20 cellular contexts compared by ENCODE assay signal in genomic region chr2:121506621-121507020, GRCh38. TPM values are rescaled to one million over a fixed set of nuclear protein-coding genes. Genes with fewer than 3 reads are reported as not detected.
"Had no signal": no experiment of that assay in that cellular context is flagged by ENCODE, and none has a peak within 500 bp of the region (broad histone marks: within the 10 kb centered on the region; RNA-seq: fewer than 3 reads in every experiment).

No MANE protein-coding gene starts in this region.

- H3K9me3 ChIP-seq: esophagus squamous epithelium, neutrophil, right lobe of liver, SK-N-SH, suprapubic skin, upper lobe of left lung had no signal

- H3K9ac ChIP-seq: SK-N-SH had no signal

- H3K9me3 Mint-ChIP-seq: activated naive CD8-positive, alpha-beta T cell treated with anti-CD3 and anti-CD28 coated beads, Interleukin-2, amount 10 ng/mL, durations not matched to agents 7 days and 5 days; activated T-cell treated with anti-CD3 and anti-CD28 coated beads, Interleukin-2, amount 50 U/mL, for 24 hours had no signal

- H3K4me1 ChIP-seq: right lobe of liver, upper lobe of left lung had no signal

- H3K4me2 ChIP-seq: SK-N-SH had no signal

- ATAC-seq: activated CD8-positive, alpha-beta memory T cell treated with anti-CD3 and anti-CD28 coated beads, Interleukin-2, amount 10 ng/mL, durations not matched to agents 7 days and 5 days; right lobe of liver had no signal

- H3K27me3 Mint-ChIP-seq: activated CD8-positive, alpha-beta memory T cell treated with anti-CD3 and anti-CD28 coated beads, Interleukin-2, amount 10 ng/mL, durations not matched to agents 7 days and 5 days; activated naive CD8-positive, alpha-beta T cell treated with anti-CD3 and anti-CD28 coated beads, Interleukin-2, amount 10 ng/mL, durations not matched to agents 7 days and 5 days; activated T-cell treated with anti-CD3 and anti-CD28 coated beads, Interleukin-2, amount 50 U/mL, for 24 hours had no signal

- H3K4me3 ChIP-seq: dorsolateral prefrontal cortex, esophagus squamous epithelium, right lobe of liver, suprapubic skin, upper lobe of left lung had no signal

- H3K4me3 Mint-ChIP-seq: activated CD8-positive, alpha-beta memory T cell treated with anti-CD3 and anti-CD28 coated beads, Interleukin-2, amount 10 ng/mL, durations not matched to agents 7 days and 5 days; activated naive CD8-positive, alpha-beta T cell treated with anti-CD3 and anti-CD28 coated beads, Interleukin-2, amount 10 ng/mL, durations not matched to agents 7 days and 5 days; activated T-cell treated with anti-CD3 and anti-CD28 coated beads, Interleukin-2, amount 50 U/mL, for 24 hours had no signal

- H3K27me3 ChIP-seq: dorsolateral prefrontal cortex, esophagus squamous epithelium, neutrophil, right lobe of liver, suprapubic skin, upper lobe of left lung had no signal

- H3K27ac ChIP-seq: neutrophil, right lobe of liver, suprapubic skin, upper lobe of left lung had no signal

- H3K27ac Mint-ChIP-seq: activated CD8-positive, alpha-beta memory T cell treated with anti-CD3 and anti-CD28 coated beads, Interleukin-2, amount 10 ng/mL, durations not matched to agents 7 days and 5 days; activated naive CD8-positive, alpha-beta T cell treated with anti-CD3 and anti-CD28 coated beads, Interleukin-2, amount 10 ng/mL, durations not matched to agents 7 days and 5 days; activated T-cell treated with anti-CD3 and anti-CD28 coated beads, Interleukin-2, amount 50 U/mL, for 24 hours had no signal

- DNase-seq: activated CD4-positive, alpha-beta T cell treated with anti-CD3 and anti-CD28 coated beads, Interleukin-2, amount 50 U/mL, for 1 hour; activated CD8-positive, alpha-beta memory T cell treated with anti-CD3 and anti-CD28 coated beads, Interleukin-2, amount 10 ng/mL, durations not matched to agents 7 days and 5 days; activated effector memory CD4-positive, alpha-beta T cell treated with anti-CD3 and anti-CD28 coated beads, Interleukin-2, amount 50 U/mL, for 16 hours; activated naive CD8-positive, alpha-beta T cell treated with anti-CD3 and anti-CD28 coated beads, Interleukin-2, amount 10 ng/mL, durations not matched to agents 7 days and 5 days; activated T-cell treated with anti-CD3 and anti-CD28 coated beads, Interleukin-2, amount 50 U/mL, for 24 hours; anterior cingulate cortex; dorsolateral prefrontal cortex; esophagus squamous epithelium; foreskin fibroblast; head of caudate nucleus; left ventricle myocardium superior; right lobe of liver; SK-N-SH; stimulated activated CD4-positive, alpha-beta T cell treated with anti-CD3 and anti-CD28 coated beads, Interleukin-12 subunit alpha, Interleukin-12 subunit beta, amount 100 ng/mL, for 4 hours; stimulated activated naive CD4-positive, alpha-beta T cell; T-helper 1 cell; upper lobe of left lung had no signal

RNA-seq across cellular contexts. Expression of gene RNU4ATAC, which starts 24.1 kb away (rescaled TPM):
- total RNA-seq: activated CD8-positive, alpha-beta memory T cell treated with anti-CD3 and anti-CD28 coated beads, Interleukin-2, amount 10 ng/mL, durations not matched to agents 7 days and 5 days; activated naive CD8-positive, alpha-beta T cell treated with anti-CD3 and anti-CD28 coated beads, Interleukin-2, amount 10 ng/mL, durations not matched to agents 7 days and 5 days; esophagus squamous epithelium; left ventricle myocardium superior; mesenteric fat pad; right lobe of liver; suprapubic skin; upper lobe of left lung had no signal
- polyA plus RNA-seq: SK-N-SH had no signal
